ENCODE assay signal across 8 cellular contexts in genomic region chr10:17616403-17617030, GRCh38. TPM values are rescaled to one million over a fixed set of nuclear protein-coding genes. Genes with fewer than 3 reads are reported as not detected.
DNase-seq lines count a peak whose midpoint lies in the region; ATAC-seq and TF ChIP-seq lines count a peak whose summit lies in the region.

No MANE protein-coding gene starts in this region.

- H3K4me1 Mint-ChIP-seq in GM23338, result peaks cover 6% of the 10 kb centered on the region; the same call in 2 of the 3 replicates

- no peaks in the 10 kb centered on the region for H3K9me2 ChIP-seq in GM23338 (ENCODE audit: insufficient read depth)

- no peaks in the 10 kb centered on the region for H3K4me1 ChIP-seq in GM23338 (ENCODE audit: insufficient read depth)

- 4 to 9% methylated on average over 22 to 40 of the region's 48 CpGs for WGBS in lower leg skin, 2 donors

- peaks cover 5% of the 10 kb centered on the region; the same call in 1 of the 3 replicates for H3K36me3 Mint-ChIP-seq in GM23338 (ENCODE audit: low read depth)

- H3K27ac ChIP-seq in GM23338 (ENCODE audit: low read depth) (peak overlapping the region; percentile 88), KOPT-K1 (ENCODE audit: low read depth, low read length, poor library complexity, severe bottlenecking) (peak overlapping the region; percentile 79)

- H3K27me3 ChIP-seq in GM23338 (ENCODE audit: insufficient read depth), result no peaks in the 10 kb centered on the region; the same call in 1 of the 2 replicates

- H3K36me3 ChIP-seq in GM23338 (ENCODE audit: insufficient read depth) (peaks cover 6% of the 10 kb centered on the region; the same call in 1 of the 2 replicates), KOPT-K1 (ENCODE audit: insufficient read depth, low read length) (peaks cover 9% of the 10 kb centered on the region; the same call in 1 of the 2 replicates)

- TF ChIP-seq CTCF in GM23338 (conservative IDR thresholded peaks at IDR 0.05; ENCODE audit: low read depth in 2 of 2) (no peak), lower leg skin (IDR thresholded peaks at IDR 0.05) (no peak)

- H3K4me2 ChIP-seq in GM23338, result peak overlapping the region; percentile 95

- no peaks in the 10 kb centered on the region for H3K9me3 ChIP-seq in KOPT-K1 (ENCODE audit: insufficient read depth, low read length, poor library complexity, severe bottlenecking)

- DNase-seq in GM23338 (ENCODE audit: low spot score) (peak; percentile 94), ecto neural progenitor cell (ENCODE audit: low spot score) (peak; percentile 83), lower leg skin (ENCODE audit: low spot score in 2 of 2) (peak; percentile 29 to 92), NCI-H1436 treated with DMSO at 0.1 percent for 48 hours (lab: John Stamatoyannopoulos, UW) (no peak)
- DNase-seq in activated CD4-positive, alpha-beta T cell treated with anti-CD3 and anti-CD28 coated beads for 48 hours, result peak; percentile 40
- DNase-seq in stimulated activated CD8-positive, alpha-beta memory T cell treated with anti-CD3 and anti-CD28 coated beads, Interleukin-15, amount 100 ng/mL, for 24 hours (ENCODE audit: low read depth), result peak; percentile 3

- intact Hi-C loops in lower leg skin (cut with DNase I; ENCODE audit: low total_unique reads), result no loop called here

- peak overlapping the region; percentile 70 for H3K4me3 Mint-ChIP-seq in GM23338

- TF ChIP-seq POLR2A in lower leg skin (IDR thresholded peaks at IDR 0.05), result no peak

- peaks cover 28% of the 10 kb centered on the region for H3K79me2 ChIP-seq in GM23338 (replicated peaks; ENCODE audit: insufficient read depth)

- no peak overlapping the region for H3K27ac Mint-ChIP-seq in GM23338

- ATAC-seq in GM23338, result peak; percentile 80

- no peaks in the 10 kb centered on the region for H4K20me1 ChIP-seq in GM23338 (replicated peaks; ENCODE audit: insufficient read depth)

- H3F3A ChIP-seq in GM23338 (replicated peaks; ENCODE audit: low read depth), result peaks cover 10% of the 10 kb centered on the region; the same call in 1 of the 2 replicates

- H3K27me3 Mint-ChIP-seq in GM23338 (ENCODE audit: insufficient read depth, low read depth, poor library complexity), result peaks cover 8% of the 10 kb centered on the region

- H2AFZ ChIP-seq in GM23338, result no peak overlapping the region

- H3K4me3 ChIP-seq in GM08714 (ENCODE audit: low read length), result peak overlapping the region; percentile 82
- H3K4me3 ChIP-seq in GM23338, result peak overlapping the region; percentile 86
- H3K4me3 ChIP-seq in lower leg skin (ENCODE audit: low read depth, poor library complexity, severe bottlenecking), result peak overlapping the region; percentile 72

- H3K9me3 Mint-ChIP-seq in GM23338, result no peaks in the 10 kb centered on the region; the same call in 2 of the 3 replicates

TF ChIP-seq in GM23338, 12 proteins besides CTCF, POLR2A, EP300 and RAD21 (continues in another document):
- TF ChIP-seq ZNF114 (CRISPR knock-in tag; IDR thresholded peaks at IDR 0.05), result no peak
- no peak for TF ChIP-seq CREB1 (CRISPR knock-in tag; IDR thresholded peaks at IDR 0.05; ENCODE audit: low read depth)
- no peak for TF ChIP-seq NANOG (IDR thresholded peaks at IDR 0.05; ENCODE audit: borderline replicate concordance)
- no peak for TF ChIP-seq POLR2AphosphoS5 (IDR thresholded peaks at IDR 0.05; ENCODE audit: low read depth)
- no peak for TF ChIP-seq JUNB (IDR thresholded peaks at IDR 0.05; ENCODE audit: unreplicated experiment)
- no peak for TF ChIP-seq EZH2 (IDR thresholded peaks at IDR 0.05; ENCODE audit: low read depth, unreplicated experiment)
- TF ChIP-seq ZNF462 (CRISPR knock-in tag; IDR thresholded peaks at IDR 0.05), result no peak
- TF ChIP-seq ETS1 (IDR thresholded peaks at IDR 0.05), result no peak

RNA-seq across cellular contexts. Expression of gene HACD1, which starts 0.7 kb away (rescaled TPM):
- 32.2 and 34.1 TPM in 2 replicates for total RNA-seq in GM23338 (2014; rRNA removed; shearing (Covaris generic))
- 66.2 and 70.1 TPM in 2 replicates for polyA plus RNA-seq in GM23338 (2016; fragmentation: Nextera tagmentation; extraction: Ambion mirVana)
- total RNA-seq in lower leg skin, result 1 to 10 TPM in 3 of 4 donors, under 1 TPM in 1; 0.80 to 4.1 (median 2.7) TPM

RNA-seq across cellular contexts. Expression of gene STAM, which starts 27.4 kb away (rescaled TPM):
- 29.8 and 40.5 TPM in 2 replicates for total RNA-seq in GM23338 (2014; rRNA removed; shearing (Covaris generic))
- 24.6 and 28.8 TPM in 2 replicates for polyA plus RNA-seq in GM23338 (2016; fragmentation: Nextera tagmentation; extraction: Ambion mirVana)
- 10 to 100 TPM; 13.2 to 21.4 (median 17.9) TPM for total RNA-seq in lower leg skin
